In genomic region chr2:208570851-208571763, GRCh38 we compare ENCODE assay signal across 21 cellular contexts.
A peak's percentile ranks its signal among the peaks of the same experiment; 100 is the strongest.
DNase-seq lines count a peak whose midpoint lies in the region; ATAC-seq and TF ChIP-seq lines count a peak whose summit lies in the region.
"Had no signal": no experiment of that assay in that cellular context is flagged by ENCODE, and none has a peak within 500 bp of the region (broad histone marks: within the 10 kb centered on the region; RNA-seq: fewer than 3 reads in every experiment).

No MANE protein-coding gene starts in this region.

- in situ Hi-C loops in Panc1 (cut with HindIII; ENCODE audit: low pct_unique_long_range_greater_than_20kb, low sequenced_read_pairs): no loop called here

- H3K4me3 Mint-ChIP-seq in activated CD4-positive, alpha-beta T cell treated with anti-CD3 and anti-CD28 coated beads, Interleukin-2, amount 10 ng/mL, durations not matched to agents 24 days and 14 days: no peak overlapping the region
- H3K4me3 Mint-ChIP-seq: activated naive CD4-positive, alpha-beta T cell treated with anti-CD3 and anti-CD28 coated beads, Interleukin-2, amount 50 U/mL, for 24 hours; CD8-positive, alpha-beta T cell; dendritic cell treated with granulocyte-macrophage colony-stimulating factor and Interleukin-4, amounts not matched to agents 40 ng/mL and 50 ng/mL, for 4 days; stimulated activated effector memory CD8-positive, alpha-beta T cell treated with anti-CD3 and anti-CD28 coated beads, Interleukin-12 subunit alpha, Interleukin-12 subunit beta, amount 100 ng/mL, for 72 hours; T-helper 17 cell had no signal

- no peak overlapping the region for H3K27ac Mint-ChIP-seq in activated CD4-positive, alpha-beta T cell treated with anti-CD3 and anti-CD28 coated beads, Interleukin-2, amount 10 ng/mL, durations not matched to agents 24 days and 14 days
- H3K27ac Mint-ChIP-seq: activated naive CD4-positive, alpha-beta T cell treated with anti-CD3 and anti-CD28 coated beads, Interleukin-2, amount 50 U/mL, for 24 hours; brain; CD8-positive, alpha-beta T cell; dendritic cell treated with granulocyte-macrophage colony-stimulating factor and Interleukin-4, amounts not matched to agents 40 ng/mL and 50 ng/mL, for 4 days; stimulated activated effector memory CD8-positive, alpha-beta T cell treated with anti-CD3 and anti-CD28 coated beads, Interleukin-12 subunit alpha, Interleukin-12 subunit beta, amount 100 ng/mL, for 72 hours; T-helper 17 cell had no signal

- peak; percentile 20 for DNase-seq in activated CD4-positive, alpha-beta T cell treated with anti-CD3 and anti-CD28 coated beads, Interleukin-2, amount 10 ng/mL, durations not matched to agents 24 days and 14 days
- no peak for DNase-seq in activated CD4-positive, alpha-beta T cell treated with anti-CD3 and anti-CD28 coated beads for 1 hour
- no peak for DNase-seq in Panc1 (ENCODE audit: low read depth, low spot score)
- no peak for DNase-seq in epithelial cell of proximal tubule (ENCODE audit: low read depth)
- DNase-seq in testis: peak; percentile 32
- no peak for DNase-seq in NCI-H1105 (lab: John Stamatoyannopoulos, UW)
- no peak for DNase-seq in NCI-H2107 (lab: John Stamatoyannopoulos, UW)
- DNase-seq in NAMALWA (ENCODE audit: low spot score): no peak
- DNase-seq: activated CD4-positive, alpha-beta T cell treated with anti-CD3 and anti-CD28 coated beads for 4 hours; CD8-positive, alpha-beta T cell; islet precursor cell; midbrain; NCI-H1694; NCI-H510A; ovary; T-helper 17 cell had no signal

- H3K27ac ChIP-seq in Panc1 (ENCODE audit: low read length) (no peak overlapping the region), testis (no peak overlapping the region)
- H3K27ac ChIP-seq: esophagus muscularis mucosa, ovary had no signal

- H3K36me3 ChIP-seq in Panc1 (ENCODE audit: control insufficient read depth, insufficient read depth, low read length) (no peaks in the 10 kb centered on the region), testis (ENCODE audit: low read depth, missing control alignments) (no peaks in the 10 kb centered on the region)
- H3K36me3 ChIP-seq: esophagus muscularis mucosa, ovary had no signal

- H3K4me3 ChIP-seq in Panc1 (ENCODE audit: low read depth in 2 of 2, low read length in 2 of 2) (no peak overlapping the region), epithelial cell of proximal tubule (ENCODE audit: low read depth, low read length) (peak overlapping the region; percentile 12), testis (peak overlapping the region in 1 of 2 donors; percentile 2)
- H3K4me3 ChIP-seq: esophagus muscularis mucosa, ovary had no signal

- H3K36me3 Mint-ChIP-seq in activated CD4-positive, alpha-beta T cell treated with anti-CD3 and anti-CD28 coated beads, Interleukin-2, amount 10 ng/mL, durations not matched to agents 24 days and 14 days (ENCODE audit: low read depth): no peaks in the 10 kb centered on the region
- H3K36me3 Mint-ChIP-seq: activated naive CD4-positive, alpha-beta T cell treated with anti-CD3 and anti-CD28 coated beads, Interleukin-2, amount 50 U/mL, for 24 hours; brain; CD8-positive, alpha-beta T cell; stimulated activated effector memory CD8-positive, alpha-beta T cell treated with anti-CD3 and anti-CD28 coated beads, Interleukin-12 subunit alpha, Interleukin-12 subunit beta, amount 100 ng/mL, for 72 hours had no signal

- H3K27me3 Mint-ChIP-seq in activated CD4-positive, alpha-beta T cell treated with anti-CD3 and anti-CD28 coated beads, Interleukin-2, amount 10 ng/mL, durations not matched to agents 24 days and 14 days: no peaks in the 10 kb centered on the region
- H3K27me3 Mint-ChIP-seq: activated naive CD4-positive, alpha-beta T cell treated with anti-CD3 and anti-CD28 coated beads, Interleukin-2, amount 50 U/mL, for 24 hours; brain; T-helper 17 cell had no signal

- H3K9me3 ChIP-seq in Panc1 (ENCODE audit: control insufficient read depth, insufficient read depth, low read depth, low read length): no peaks in the 10 kb centered on the region
- no peaks in the 10 kb centered on the region for H3K9me3 ChIP-seq in testis
- H3K9me3 ChIP-seq: esophagus muscularis mucosa, ovary had no signal

- H3K9me3 Mint-ChIP-seq in activated CD4-positive, alpha-beta T cell treated with anti-CD3 and anti-CD28 coated beads, Interleukin-2, amount 10 ng/mL, durations not matched to agents 24 days and 14 days: no peaks in the 10 kb centered on the region
- H3K9me3 Mint-ChIP-seq: activated naive CD4-positive, alpha-beta T cell treated with anti-CD3 and anti-CD28 coated beads, Interleukin-2, amount 50 U/mL, for 24 hours; CD8-positive, alpha-beta T cell; dendritic cell treated with granulocyte-macrophage colony-stimulating factor and Interleukin-4, amounts not matched to agents 40 ng/mL and 50 ng/mL, for 4 days had no signal

- no peak for TF ChIP-seq POLR2A in testis (IDR thresholded peaks at IDR 0.05)

- POLR2A ChIA-PET in Panc1 (lab: Charles Lee): no interaction called here

- H3K27me3 ChIP-seq in Panc1 (ENCODE audit: control insufficient read depth, insufficient read depth, low read length): no peaks in the 10 kb centered on the region
- no peaks in the 10 kb centered on the region for H3K27me3 ChIP-seq in testis
- H3K27me3 ChIP-seq: ovary had no signal

- H3K4me1 ChIP-seq in Panc1 (ENCODE audit: control insufficient read depth, insufficient read depth, low read length): no peaks in the 10 kb centered on the region
- no peaks in the 10 kb centered on the region for H3K4me1 ChIP-seq in testis
- H3K4me1 ChIP-seq: esophagus muscularis mucosa had no signal

- CTCF ChIA-PET in Panc1 (lab: Charles Lee): no interaction called here

- no peak for ATAC-seq in Panc1
- ATAC-seq: CD8-positive, alpha-beta T cell; stimulated activated effector memory CD8-positive, alpha-beta T cell treated with anti-CD3 and anti-CD28 coated beads, Interleukin-12 subunit alpha, Interleukin-12 subunit beta, amount 100 ng/mL, for 72 hours; T-helper 17 cell had no signal

- WGBS in testis, 2 donors: 41 to 46% methylated on average over 17 of the region's 17 CpGs

- BruUV-seq in Panc1 (replicated peaks; lab: Mats Ljungman, UMichigan): no TSS peak

- no peaks in the 10 kb centered on the region for H3K4me1 Mint-ChIP-seq in activated CD4-positive, alpha-beta T cell treated with anti-CD3 and anti-CD28 coated beads, Interleukin-2, amount 10 ng/mL, durations not matched to agents 24 days and 14 days
- H3K4me1 Mint-ChIP-seq: activated naive CD4-positive, alpha-beta T cell treated with anti-CD3 and anti-CD28 coated beads, Interleukin-2, amount 50 U/mL, for 24 hours; stimulated activated effector memory CD8-positive, alpha-beta T cell treated with anti-CD3 and anti-CD28 coated beads, Interleukin-12 subunit alpha, Interleukin-12 subunit beta, amount 100 ng/mL, for 72 hours; T-helper 17 cell had no signal

- TF ChIP-seq CTCF in Panc1 (IDR thresholded peaks at IDR 0.05): peak; percentile 24
- TF ChIP-seq CTCF in epithelial cell of proximal tubule (conservative IDR thresholded peaks at IDR 0.05; ENCODE audit: low read depth, low read length): peak; percentile 32
- no peak for TF ChIP-seq CTCF in testis (IDR thresholded peaks at IDR 0.05)

- intact Hi-C loops in activated CD4-positive, alpha-beta T cell treated with anti-CD3 and anti-CD28 coated beads, Interleukin-2, amount 10 ng/mL, durations not matched to agents 24 days and 14 days (cut with micrococcal nuclease): no loop called here
- intact Hi-C loops in Panc1 (cut with micrococcal nuclease; ENCODE audit: unreplicated experiment) (no loop called here), testis (cut with DNase I; ENCODE audit: low total_unique reads) (no loop called here)

Comparison
In these comparisons a context has a peak if more than half of its experiments do, and no peak if none do; other contexts are left out.
1. DNase-seq: peak in activated CD4-positive, alpha-beta T cell treated with anti-CD3 and anti-CD28 coated beads, Interleukin-2, amount 10 ng/mL, durations not matched to agents 24 days and 14 days (single experiment) and testis (single experiment); none in activated CD4-positive, alpha-beta T cell treated with anti-CD3 and anti-CD28 coated beads for 1 hour (single experiment), Panc1 (single experiment), epithelial cell of proximal tubule (single experiment), NCI-H1105 (single experiment), NCI-H2107 (single experiment) and NAMALWA (single experiment).
2. CTCF ChIP-seq: peak in Panc1 (single experiment) and epithelial cell of proximal tubule (single experiment); none in testis (0 of 3).